In genomic region chr12:127819066-127819465, GRCh38 we compare ENCODE assay signal across 17 cellular contexts.
DNase-seq lines count a peak whose midpoint lies in the region; ATAC-seq and TF ChIP-seq lines count a peak whose summit lies in the region.
"Had no signal": no experiment of that assay in that cellular context is flagged by ENCODE, and none has a peak within 500 bp of the region (broad histone marks: within the 10 kb centered on the region; RNA-seq: fewer than 3 reads in every experiment).

No MANE protein-coding gene starts in this region.

- no peak for TF ChIP-seq CTCF in AG04449 (IDR thresholded peaks at IDR 0.05; ENCODE audit: insufficient read depth, low read length, missing control alignments)
- TF ChIP-seq CTCF in fibroblast of the aortic adventitia (IDR thresholded peaks at IDR 0.05; ENCODE audit: insufficient read depth, low read length) = no peak

- ATAC-seq in GM21717 (IDR thresholded peaks at IDR 0.05; ENCODE audit: unreplicated experiment) = no peak
- ATAC-seq: HCT116 had no signal

- H3K4me3 ChIP-seq in AG04449 (ENCODE audit: low read depth, low read length) (no peak overlapping the region), fibroblast of the aortic adventitia (ENCODE audit: low read depth, low read length) (no peak overlapping the region)

- POLR2A ChIA-PET in AG04449 (lab: Yijun Ruan, JAX) = no interaction called here

- DNase-seq in AG04449 (ENCODE audit: low read depth, low spot score) (peak; percentile 68), LHCN-M2 (ENCODE audit: low read depth) (peak; percentile 15), OCI-M1 (lab: John Stamatoyannopoulos, UW) (peak; percentile 39), fibroblast of the aortic adventitia (ENCODE audit: low read depth) (peak; percentile 22), DMS114 treated with DMSO at 0.1 percent for 48 hours (lab: John Stamatoyannopoulos, UW; ENCODE audit: unreplicated experiment) (no peak), NCI-H2107 (lab: John Stamatoyannopoulos, UW) (no peak)
- DNase-seq in activated naive CD4-positive, alpha-beta T cell treated with Interleukin-2 at 50 U/mL for 16 hours = no peak
- DNase-seq: 8988T, C1 segment of cervical spinal cord, IMR-90, Karpas-422, NCI-H1436, NCI-H2029, NCI-H510A, SHP77 treated with DMSO at 0.1 percent for 48 hours had no signal

- CTCF ChIA-PET in AG04449 (lab: Yijun Ruan, JAX) = no interaction called here

Comparison
In these comparisons a context has a peak if more than half of its experiments do, and no peak if none do; other contexts are left out.
1. DNase-seq: peak in AG04449 (single experiment), LHCN-M2 (single experiment), OCI-M1 (single experiment) and fibroblast of the aortic adventitia (single experiment); none in DMS114 treated with DMSO at 0.1 percent for 48 hours (single experiment), NCI-H2107 (single experiment) and activated naive CD4-positive, alpha-beta T cell treated with Interleukin-2 at 50 U/mL for 16 hours (single experiment).